ENCODE assay signal across 9 cellular contexts in genomic region chr13:74026753-74027152, GRCh38.
A peak's percentile ranks its signal among the peaks of the same experiment; 100 is the strongest.
DNase-seq lines count a peak whose midpoint lies in the region; ATAC-seq and TF ChIP-seq lines count a peak whose summit lies in the region.
"Had no signal": no experiment of that assay in that cellular context is flagged by ENCODE, and none has a peak within 500 bp of the region (broad histone marks: within the 10 kb centered on the region; RNA-seq: fewer than 3 reads in every experiment).

No MANE protein-coding gene starts in this region.

- POLR2A ChIA-PET in WTC11 (lab: Charles Lee), result no interaction called here

- peaks cover 12% of the 10 kb centered on the region for H3K36me3 Mint-ChIP-seq in WTC11
- peaks cover 4% of the 10 kb centered on the region for H3K36me3 Mint-ChIP-seq in chondrocyte (ENCODE audit: low read depth)

- H3K27ac ChIP-seq in esophagus muscularis mucosa (replicated peaks in 1 of 4), result no peak overlapping the region
- H3K27ac ChIP-seq: upper lobe of left lung had no signal

- no peaks in the 10 kb centered on the region for H3K27me3 ChIP-seq in esophagus muscularis mucosa
- H3K27me3 ChIP-seq: upper lobe of left lung had no signal

- peak; percentile 43 for TF ChIP-seq POLR2A in GM18951 (IDR thresholded peaks at IDR 0.05; ENCODE audit: extremely low read depth, insufficient read depth, insufficient read length)
- no peak for TF ChIP-seq POLR2A in esophagus muscularis mucosa (IDR thresholded peaks at IDR 0.05; ENCODE audit: low read depth)

- intact Hi-C loops in esophagus muscularis mucosa (cut with DNase I), result no loop called here

- H3K9me3 ChIP-seq in esophagus muscularis mucosa, result no peaks in the 10 kb centered on the region
- H3K9me3 ChIP-seq: upper lobe of left lung had no signal

- H3K9me3 Mint-ChIP-seq in WTC11 (peaks cover 12% of the 10 kb centered on the region), chondrocyte (ENCODE audit: low read depth) (no peaks in the 10 kb centered on the region)

- in situ Hi-C loops in GM18951 (cut with MboI; ENCODE audit: low sequenced_read_pairs, unreplicated experiment), result no loop called here

- no peak overlapping the region for H3K4me3 ChIP-seq in esophagus muscularis mucosa
- H3K4me3 ChIP-seq: upper lobe of left lung had no signal

- TF ChIP-seq EP300 in esophagus muscularis mucosa (IDR thresholded peaks at IDR 0.05), result no peak

- ATAC-seq in HG03066 (IDR thresholded peaks at IDR 0.05; ENCODE audit: low read depth, unreplicated experiment), result peak; percentile 94
- peak; percentile 98 for ATAC-seq in WTC11

- H3K36me3 ChIP-seq in esophagus muscularis mucosa, result no peaks in the 10 kb centered on the region
- H3K36me3 ChIP-seq: upper lobe of left lung had no signal

- WGBS in esophagus muscularis mucosa, result 59% methylated on average over 4 of the region's 4 CpGs

- DNase-seq in WTC11 (ENCODE audit: low spot score) (peak; percentile 53), chondrocyte (ENCODE audit: low spot score) (no peak), NCI-H1436 treated with DMSO at 0.1 percent for 48 hours (lab: John Stamatoyannopoulos, UW) (no peak), esophagus muscularis mucosa (ENCODE audit: extremely low spot score) (no peak), DMS153 treated with DMSO at 0.1 percent for 48 hours (lab: John Stamatoyannopoulos, UW; ENCODE audit: unreplicated experiment) (no peak)
- peak; percentile 56 for DNase-seq in stimulated activated CD4-positive, alpha-beta T cell treated with anti-CD3 and anti-CD28 coated beads, Interleukin-2, amount 100 ng/mL, for 4 hours (ENCODE audit: low read depth)

- CTCF ChIA-PET in WTC11 (lab: Charles Lee), result interaction anchor here (0.7 to 0.8 kb wide), 2 partner anchors 20 to 261 kb away, joined by 3 to 5 read pairs; no protein-coding TSS in a partner anchor

- H3K4me1 Mint-ChIP-seq in WTC11 (peaks cover 66% of the 10 kb centered on the region), chondrocyte (ENCODE audit: low read depth) (peaks cover 26% of the 10 kb centered on the region)

- TF ChIP-seq CTCF in WTC11 (IDR thresholded peaks at IDR 0.05) (no peak), chondrocyte (IDR thresholded peaks at IDR 0.05) (no peak), esophagus muscularis mucosa (IDR thresholded peaks at IDR 0.05) (no peak)

- H3K27me3 Mint-ChIP-seq in WTC11 (ENCODE audit: low read depth) (peaks cover 22% of the 10 kb centered on the region), chondrocyte (ENCODE audit: low read depth) (no peaks in the 10 kb centered on the region)

- peaks cover 0 to 7% (median 5%) of the 10 kb centered on the region in 4 donors for H3K4me1 ChIP-seq in esophagus muscularis mucosa
- H3K4me1 ChIP-seq: upper lobe of left lung had no signal

- H3K4me3 Mint-ChIP-seq in WTC11 (peak overlapping the region; percentile 68), chondrocyte (ENCODE audit: unreplicated experiment) (peak overlapping the region; percentile 10)

- H3K27ac Mint-ChIP-seq in WTC11 (peak overlapping the region; percentile 90), chondrocyte (ENCODE audit: unreplicated experiment) (peak overlapping the region; percentile 88)

TF ChIP-seq in WTC11, 78 proteins besides CTCF, POLR2A, EP300 and RAD21:
- TF ChIP-seq ZNF138 (CRISPR knock-in tag; conservative IDR thresholded peaks at IDR 0.05), result no peak
- TF ChIP-seq ETV6 (CRISPR knock-in tag; IDR thresholded peaks at IDR 0.05), result 0 out of 2 replicates have a peak, but pooled peaks have one; percentile 34
- TF ChIP-seq EMX1 (CRISPR knock-in tag; IDR thresholded peaks at IDR 0.05), result no peak
- no peak for TF ChIP-seq ZNF281 (CRISPR knock-in tag; IDR thresholded peaks at IDR 0.05)
- no peak for TF ChIP-seq OVOL2 (CRISPR knock-in tag; IDR thresholded peaks at IDR 0.05; ENCODE audit: borderline replicate concordance)
- peak; percentile 54 for TF ChIP-seq USF2 (CRISPR knock-in tag; IDR thresholded peaks at IDR 0.05)

Comparison
In these comparisons a context has a peak if more than half of its experiments do, and no peak if none do; other contexts are left out.
1. DNase-seq: peak in WTC11 (single experiment) and stimulated activated CD4-positive, alpha-beta T cell treated with anti-CD3 and anti-CD28 coated beads, Interleukin-2, amount 100 ng/mL, for 4 hours (single experiment); none in chondrocyte (single experiment), NCI-H1436 treated with DMSO at 0.1 percent for 48 hours (single experiment), esophagus muscularis mucosa (single experiment) and DMS153 treated with DMSO at 0.1 percent for 48 hours (single experiment).